11 cellular contexts compared by ENCODE assay signal in the genomic region with DNA sequence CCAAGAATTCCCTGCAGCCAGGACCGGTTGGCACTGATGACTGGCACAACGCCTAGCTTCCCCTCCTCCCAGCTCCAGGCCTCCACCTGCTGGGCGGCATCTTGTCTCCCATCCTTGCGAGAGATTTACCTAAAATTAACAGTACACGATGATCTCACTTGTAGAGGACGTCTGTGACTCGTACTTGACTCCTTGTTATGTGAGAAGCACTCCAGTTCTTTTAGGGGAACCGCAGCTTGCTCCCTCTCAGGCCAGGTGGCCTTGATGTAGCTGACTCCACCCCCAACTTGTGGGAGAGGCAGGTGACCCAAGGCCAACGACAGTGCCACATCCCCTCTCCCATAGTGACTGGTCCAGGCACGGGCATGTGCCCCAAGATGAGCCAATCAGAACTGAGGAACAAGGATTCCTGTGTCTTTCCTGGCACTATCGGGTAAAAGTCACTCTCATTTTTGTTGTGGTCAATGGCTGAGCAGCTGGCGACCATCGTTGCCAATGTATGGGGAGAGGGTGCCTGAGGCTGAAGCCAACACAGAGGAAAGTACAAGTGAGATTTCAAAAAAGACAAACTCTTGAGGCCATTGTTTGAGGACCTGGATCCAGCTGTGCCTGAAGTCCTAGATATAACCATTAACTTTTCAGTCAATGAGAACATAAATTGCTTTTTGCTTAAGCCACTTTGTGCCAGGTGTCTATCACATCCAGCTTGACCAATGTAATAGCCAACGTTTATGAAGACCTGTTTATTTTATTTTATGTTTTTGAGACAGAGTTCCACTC.
DNase-seq lines count a peak whose midpoint lies in the region; ATAC-seq and TF ChIP-seq lines count a peak whose summit lies in the region.
"Had no signal": no experiment of that assay in that cellular context is flagged by ENCODE, and none has a peak within 500 bp of the region (broad histone marks: within the 10 kb centered on the region; RNA-seq: fewer than 3 reads in every experiment).

No MANE protein-coding gene starts in this region.

- no peak overlapping the region for H2AFZ ChIP-seq in GM23338

- no peaks in the 10 kb centered on the region for H3F3A ChIP-seq in GM23338 (replicated peaks; ENCODE audit: low read depth)

- H3K36me3 Mint-ChIP-seq in GM23338 (ENCODE audit: low read depth) (no peaks in the 10 kb centered on the region; the same call in 2 of the 3 replicates), nephron progenitor cell (ENCODE audit: low read depth) (no peaks in the 10 kb centered on the region)

- no peaks in the 10 kb centered on the region for H4K20me1 ChIP-seq in GM23338 (replicated peaks; ENCODE audit: insufficient read depth)

- no peaks in the 10 kb centered on the region for H3K79me2 ChIP-seq in GM23338 (replicated peaks; ENCODE audit: insufficient read depth)

- H3K4me3 ChIP-seq in GM23338, result no peak overlapping the region

- H3K4me3 Mint-ChIP-seq in GM23338 (no peak overlapping the region), nephron progenitor cell (no peak overlapping the region)
- H3K4me3 Mint-ChIP-seq: activated CD4-positive, alpha-beta memory T cell treated with anti-CD3 and anti-CD28 coated beads, Interleukin-2, amount 10 ng/mL, durations not matched to agents 7 days and 5 days; central memory CD8-positive, alpha-beta T cell; T-helper 2 cell treated with Interferon-gamma antibody and Interleukin-4, amounts not matched to agents 5 μg/mL and 100 μg/mL, for 36 hours had no signal

- ATAC-seq in GM23338, result peak; percentile 50; the same call in 2 of the 3 replicates
- ATAC-seq in HG03378 (IDR thresholded peaks at IDR 0.05; ENCODE audit: unreplicated experiment), result no peak

- H3K27me3 Mint-ChIP-seq in GM23338 (ENCODE audit: insufficient read depth, low read depth, poor library complexity) (peaks cover 6% of the 10 kb centered on the region), nephron progenitor cell (ENCODE audit: low read depth, poor library complexity) (peaks cover 14% of the 10 kb centered on the region)
- H3K27me3 Mint-ChIP-seq: activated CD4-positive, alpha-beta memory T cell treated with anti-CD3 and anti-CD28 coated beads, Interleukin-2, amount 10 ng/mL, durations not matched to agents 7 days and 5 days had no signal

- H3K9me3 Mint-ChIP-seq in GM23338 (peaks cover under 1% of the 10 kb centered on the region; the same call in 1 of the 3 replicates), nephron progenitor cell (peaks cover 3% of the 10 kb centered on the region)
- H3K9me3 Mint-ChIP-seq: activated CD4-positive, alpha-beta memory T cell treated with anti-CD3 and anti-CD28 coated beads, Interleukin-2, amount 10 ng/mL, durations not matched to agents 7 days and 5 days; central memory CD8-positive, alpha-beta T cell; T-helper 2 cell treated with Interferon-gamma antibody and Interleukin-4, amounts not matched to agents 5 μg/mL and 100 μg/mL, for 36 hours had no signal

- no peaks in the 10 kb centered on the region for H3K27me3 ChIP-seq in GM23338 (ENCODE audit: insufficient read depth)

- H3K4me1 Mint-ChIP-seq in GM23338 (peaks cover 4% of the 10 kb centered on the region; the same call in 2 of the 3 replicates), nephron progenitor cell (peaks cover 14% of the 10 kb centered on the region)
- H3K4me1 Mint-ChIP-seq: activated CD4-positive, alpha-beta memory T cell treated with anti-CD3 and anti-CD28 coated beads, Interleukin-2, amount 10 ng/mL, durations not matched to agents 7 days and 5 days; central memory CD8-positive, alpha-beta T cell had no signal

- no peak overlapping the region for H3K4me2 ChIP-seq in GM23338

- peak in 1 of 2 experiments; percentile 37; a peak in 2 of 4 replicates for TF ChIP-seq CTCF in GM23338 (conservative IDR thresholded peaks at IDR 0.05; ENCODE audit: low read depth in 2 of 2)
- TF ChIP-seq CTCF in nephron progenitor cell (IDR thresholded peaks at IDR 0.05), result no peak

- DNase-seq in GM23338 (ENCODE audit: low spot score) (peak; percentile 35), NCI-H1105 treated with DMSO at 0.1 percent for 48 hours (lab: John Stamatoyannopoulos, UW) (peak; percentile 67), RPMI8226 (peak; percentile 36), nephron progenitor cell (no peak), OCI-M1 (lab: John Stamatoyannopoulos, UW) (no peak)
- DNase-seq in activated naive CD4-positive, alpha-beta T cell treated with anti-CD3 and anti-CD28 coated beads, Interleukin-2, amount 50 U/mL, for 16 hours, result no peak
- DNase-seq: activated CD4-positive, alpha-beta memory T cell treated with anti-CD3 and anti-CD28 coated beads, Interleukin-2, amount 10 ng/mL, durations not matched to agents 7 days and 5 days had no signal

- no peaks in the 10 kb centered on the region for H3K4me1 ChIP-seq in GM23338 (ENCODE audit: insufficient read depth)

- no peaks in the 10 kb centered on the region for H3K36me3 ChIP-seq in GM23338 (ENCODE audit: insufficient read depth)
- H3K36me3 ChIP-seq: neutrophil had no signal

- H3K27ac Mint-ChIP-seq in GM23338 (no peak overlapping the region), nephron progenitor cell (peak overlapping the region; percentile 46)
- H3K27ac Mint-ChIP-seq: activated CD4-positive, alpha-beta memory T cell treated with anti-CD3 and anti-CD28 coated beads, Interleukin-2, amount 10 ng/mL, durations not matched to agents 7 days and 5 days; T-helper 2 cell treated with Interferon-gamma antibody and Interleukin-4, amounts not matched to agents 5 μg/mL and 100 μg/mL, for 36 hours had no signal

- no peak overlapping the region for H3K27ac ChIP-seq in GM23338 (ENCODE audit: low read depth)
- H3K27ac ChIP-seq: neutrophil had no signal

- H3K9me2 ChIP-seq in GM23338 (ENCODE audit: insufficient read depth), result no peaks in the 10 kb centered on the region

TF ChIP-seq in GM23338, 12 proteins besides CTCF, POLR2A, EP300 and RAD21 (continues in another document):
- no peak for TF ChIP-seq JUNB (IDR thresholded peaks at IDR 0.05; ENCODE audit: unreplicated experiment)
- TF ChIP-seq, protein P1, sequence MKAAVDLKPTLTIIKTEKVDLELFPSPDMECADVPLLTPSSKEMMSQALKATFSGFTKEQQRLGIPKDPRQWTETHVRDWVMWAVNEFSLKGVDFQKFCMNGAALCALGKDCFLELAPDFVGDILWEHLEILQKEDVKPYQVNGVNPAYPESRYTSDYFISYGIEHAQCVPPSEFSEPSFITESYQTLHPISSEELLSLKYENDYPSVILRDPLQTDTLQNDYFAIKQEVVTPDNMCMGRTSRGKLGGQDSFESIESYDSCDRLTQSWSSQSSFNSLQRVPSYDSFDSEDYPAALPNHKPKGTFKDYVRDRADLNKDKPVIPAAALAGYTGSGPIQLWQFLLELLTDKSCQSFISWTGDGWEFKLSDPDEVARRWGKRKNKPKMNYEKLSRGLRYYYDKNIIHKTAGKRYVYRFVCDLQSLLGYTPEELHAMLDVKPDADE (IDR thresholded peaks at IDR 0.05), result no peak
- TF ChIP-seq EZH2 (IDR thresholded peaks at IDR 0.05; ENCODE audit: low read depth, unreplicated experiment), result no peak

Comparison
In these comparisons a context has a peak if more than half of its experiments do, and no peak if none do; other contexts are left out.
1. DNase-seq: peak in GM23338 (single experiment), NCI-H1105 treated with DMSO at 0.1 percent for 48 hours (single experiment) and RPMI8226 (single experiment); none in nephron progenitor cell (single experiment), activated naive CD4-positive, alpha-beta T cell treated with anti-CD3 and anti-CD28 coated beads, Interleukin-2, amount 50 U/mL, for 16 hours (single experiment) and OCI-M1 (single experiment).